ENCODE assay signal across 11 cellular contexts in genomic region chr20:16760431-16761304, GRCh38. TPM values are rescaled to one million over a fixed set of nuclear protein-coding genes. Genes with fewer than 3 reads are reported as not detected.
DNase-seq lines count a peak whose midpoint lies in the region; ATAC-seq and TF ChIP-seq lines count a peak whose summit lies in the region.
"Had no signal": no experiment of that assay in that cellular context is flagged by ENCODE, and none has a peak within 500 bp of the region (broad histone marks: within the 10 kb centered on the region; RNA-seq: fewer than 3 reads in every experiment).

No MANE protein-coding gene starts in this region.

- DNase-seq in PC-9 (peak; percentile 55 to 79), kidney tubule cell (ENCODE audit: low spot score) (peak; percentile 6), smooth muscle cell (lab: John Stamatoyannopoulos, UW; ENCODE audit: unreplicated experiment) (no peak), cerebellum (ENCODE audit: low spot score) (no peak), NCI-H748 (lab: John Stamatoyannopoulos, UW; ENCODE audit: unreplicated experiment) (no peak), dedifferentiated amniotic fluid mesenchymal stem cell (ENCODE audit: extremely low spot score) (no peak)
- DNase-seq: activated gamma-delta T cell had no signal

- ATAC-seq in GM19351 (IDR thresholded peaks at IDR 0.05; ENCODE audit: unreplicated experiment), result peak; percentile 16

- H3K27me3 ChIP-seq in PC-9 (ENCODE audit: insufficient read depth, low read depth) (no peaks in the 10 kb centered on the region), smooth muscle cell (ENCODE audit: low read depth) (no peaks in the 10 kb centered on the region)

- H3K4me3 ChIP-seq in PC-9 (peak overlapping the region; percentile 28; the same call in 1 of the 2 replicates), smooth muscle cell (peak overlapping the region; percentile 19)

- H3K9me2 ChIP-seq in PC-9 (ENCODE audit: insufficient read depth), result no peaks in the 10 kb centered on the region

- H3K9me3 ChIP-seq in PC-9 (ENCODE audit: insufficient read depth, low read depth), result no peaks in the 10 kb centered on the region
- no peaks in the 10 kb centered on the region for H3K9me3 ChIP-seq in smooth muscle cell (replicated peaks; ENCODE audit: low read depth)

- CTCF ChIA-PET in PC-9 (lab: Charles Lee), result no interaction called here

- no peak for TF ChIP-seq CTCF in PC-9 (conservative IDR thresholded peaks at IDR 0.05)
- TF ChIP-seq CTCF in smooth muscle cell (IDR thresholded peaks at IDR 0.05; ENCODE audit: borderline replicate concordance, insufficient read depth, poor library complexity, severe bottlenecking), result no peak

- POLR2A ChIA-PET in PC-9 (lab: Charles Lee; ENCODE audit: unreplicated experiment), result no interaction called here

- H3K36me3 ChIP-seq in PC-9 (ENCODE audit: low read depth), result no peaks in the 10 kb centered on the region
- H3K36me3 ChIP-seq in smooth muscle cell (ENCODE audit: low read depth), result no peaks in the 10 kb centered on the region

- H4K20me1 ChIP-seq in PC-9 (ENCODE audit: insufficient read depth) (no peaks in the 10 kb centered on the region), smooth muscle cell (ENCODE audit: low read depth) (no peaks in the 10 kb centered on the region)

- H3K27ac ChIP-seq in PC-9 (peak overlapping the region; percentile 62), smooth muscle cell (ENCODE audit: low read depth) (peak overlapping the region; percentile 26)
- H3K27ac ChIP-seq: RWPE1 had no signal

- intact Hi-C loops in PC-9 (cut with micrococcal nuclease; ENCODE audit: unreplicated experiment), result loop anchor here (1.0 to 5.0 kb wide), 3 partner anchors 60 to 242 kb away; no protein-coding TSS in a partner anchor

- no peak overlapping the region for H3K9ac ChIP-seq in smooth muscle cell (ENCODE audit: low read depth)

- H3F3A ChIP-seq in PC-9 (ENCODE audit: insufficient read depth, low read depth), result 0 out of 2 replicates have a peak, but pooled peaks cover 5% of the 10 kb centered on the region
- H3F3A ChIP-seq in smooth muscle cell (ENCODE audit: low read depth), result no peaks in the 10 kb centered on the region

- H2AFZ ChIP-seq in PC-9, result peak overlapping the region; percentile 57
- H2AFZ ChIP-seq in smooth muscle cell (ENCODE audit: low read depth), result peak overlapping the region; percentile 23

- H3K4me1 ChIP-seq in PC-9 (replicated peaks; ENCODE audit: insufficient read depth) (peaks cover 25% of the 10 kb centered on the region), smooth muscle cell (ENCODE audit: low read depth) (peaks cover 4% of the 10 kb centered on the region)

- no TSS peak for BruUV-seq in PC-9 (replicated peaks; lab: Mats Ljungman, UMichigan)

- WGBS in smooth muscle cell (ENCODE audit: low lambda C conversion rate), result 40% methylated on average over 11 of the region's 11 CpGs

- H3K4me2 ChIP-seq in PC-9 (peak overlapping the region; percentile 68), smooth muscle cell (peak overlapping the region; percentile 74)

- H3K79me2 ChIP-seq in PC-9 (ENCODE audit: low read depth) (no peaks in the 10 kb centered on the region), smooth muscle cell (ENCODE audit: low read depth) (no peaks in the 10 kb centered on the region)

RNA-seq across cellular contexts. Expression of gene OTOR, which starts 12.5 kb away (rescaled TPM):
- total RNA-seq in PC-9 (2021), result not detected in 2 replicates
- total RNA-seq in smooth muscle cell, result not detected in 2 replicates
- not detected in 2 replicates for polyA plus RNA-seq in smooth muscle cell
- not detected for total RNA-seq in cerebellum
- total RNA-seq: CD4-positive, CD25-positive, alpha-beta regulatory T cell; sciatic nerve had no signal
- polyA plus RNA-seq: CD4-positive, CD25-positive, alpha-beta regulatory T cell had no signal

RNA-seq across cellular contexts. Expression of gene SNRPB2, which starts 30.8 kb away (rescaled TPM):
- total RNA-seq in PC-9 (2021) (44.8 and 57.9 TPM in 2 replicates), smooth muscle cell (68.4 and 87.6 TPM in 2 replicates), cerebellum (41.6 TPM)
- 90.6 and 105 TPM in 2 replicates for polyA plus RNA-seq in smooth muscle cell

Comparison
In these comparisons a context has a peak if more than half of its experiments do, and no peak if none do; other contexts are left out.
1. DNase-seq: peak in PC-9 (2 of 2) and kidney tubule cell (single experiment); none in smooth muscle cell (single experiment), cerebellum (single experiment), NCI-H748 (single experiment) and dedifferentiated amniotic fluid mesenchymal stem cell (single experiment).